In the genomic region with DNA sequence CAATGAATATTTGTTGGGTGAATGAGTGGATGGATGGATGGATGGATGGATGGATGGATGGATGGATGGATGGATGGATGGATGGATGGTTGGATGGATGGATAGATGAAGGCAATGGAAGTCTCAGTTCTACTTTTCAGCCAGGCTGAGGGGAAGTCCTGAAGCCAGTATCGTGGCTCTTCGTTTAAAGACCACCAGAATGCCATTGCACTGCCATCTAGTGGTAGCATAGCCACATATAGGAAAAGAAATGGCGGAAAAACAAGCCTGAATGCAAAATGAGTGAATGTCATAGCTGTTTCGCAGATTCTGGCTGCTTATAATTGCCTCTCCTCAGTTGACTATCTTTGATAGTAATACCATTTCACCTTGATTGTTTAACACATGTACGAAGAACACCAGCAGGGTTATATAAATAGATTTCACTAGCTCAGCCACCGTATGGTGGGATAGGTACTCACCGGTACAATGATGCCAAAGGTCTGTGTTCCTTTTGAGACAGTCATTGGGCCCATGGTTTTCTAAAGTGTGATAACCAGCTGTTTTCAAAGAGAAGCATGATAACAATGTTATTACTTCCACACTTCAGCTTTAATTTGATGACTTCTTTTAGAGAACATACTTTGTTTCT, we compare ENCODE assay signal across 8 cellular contexts.
A peak's percentile ranks its signal among the peaks of the same experiment; 100 is the strongest.
DNase-seq lines count a peak whose midpoint lies in the region; ATAC-seq, FAIRE-seq and TF ChIP-seq lines count a peak whose summit lies in the region.

No MANE protein-coding gene starts in this region.

- no peaks in the 10 kb centered on the region for H3K36me3 ChIP-seq in kidney (ENCODE audit: control insufficient read depth in 1 of 2, insufficient read depth in 2 of 2, low read length in 2 of 2)

- H3K4me3 Mint-ChIP-seq in T-cell (no peak overlapping the region), MCF 10A (ENCODE audit: unreplicated experiment) (no peak overlapping the region)

- no TSS peak for BruUV-seq in MCF 10A (replicated peaks; lab: Mats Ljungman, UMichigan)

- peak; percentile 41 to 69 for DNase-seq in NCI-H524 (lab: John Stamatoyannopoulos, UW)
- no peak for DNase-seq in NCI-H524 treated with DMSO at 0.1 percent for 48 hours (lab: John Stamatoyannopoulos, UW)
- peak; percentile 46 for DNase-seq in NCI-H1417 treated with DMSO at 0.1 percent for 48 hours (lab: John Stamatoyannopoulos, UW)
- DNase-seq in T-cell, result peak in 26 of 34 experiments; percentile 2 to 43 (median 22)
- peak; percentile 70 for DNase-seq in MCF 10A (ENCODE audit: unreplicated experiment)
- no peak for DNase-seq in kidney
- peak; percentile 27 to 40 for DNase-seq in stimulated activated CD4-positive, alpha-beta T cell treated with anti-CD3 and anti-CD28 coated beads, Interleukin-4, amount 100 ng/mL, for 48 hours (ENCODE audit: low read depth in 2 of 2)

- intact Hi-C loops in MCF 10A (cut with micrococcal nuclease) (loop anchor here (1.0 to 10.0 kb wide), 2 partner anchors 175 to 207 kb away; no protein-coding TSS in a partner anchor), kidney (cut with DNase I) (no loop called here)

- H3K4me1 ChIP-seq in kidney (ENCODE audit: control insufficient read depth in 1 of 2, insufficient read depth in 1 of 2, low read depth in 1 of 2, low read length in 2 of 2), result no peaks in the 10 kb centered on the region

- peak; percentile 59 for ATAC-seq in HG02571 (IDR thresholded peaks at IDR 0.05; ENCODE audit: unreplicated experiment)
- peak in 2 of 4 experiments; percentile 57 to 58 for ATAC-seq in T-cell (replicated peaks in 1 of 4)

- FAIRE-seq in kidney (lab: Jason Lieb, UNC), result peak; percentile 6

- CTCF ChIA-PET in T-cell (lab: Charles Lee) (interaction anchor here in 1 of 2 donors (0.6 to 0.8 kb wide), 2 partner anchors 15 to 60 kb away, joined by 3 read pairs; no protein-coding TSS in a partner anchor), MCF 10A (lab: Yijun Ruan, JAX) (interaction anchor here (0.5 to 6.7 kb wide), 27 partner anchors 9 to 619 kb away, joined by 3 to 81 read pairs (median 3); no protein-coding TSS in a partner anchor)

- POLR2A ChIA-PET in T-cell (lab: Charles Lee) (no interaction called here), MCF 10A (lab: Yijun Ruan, JAX) (interaction anchor here (1.2 to 1.7 kb wide), 2 partner anchors 16 to 176 kb away, joined by 4 to 9 read pairs; no protein-coding TSS in a partner anchor)

- TF ChIP-seq CTCF in MCF 10A (IDR thresholded peaks at IDR 0.05; ENCODE audit: unreplicated experiment) (peak; percentile 61), kidney (IDR thresholded peaks at IDR 0.05; ENCODE audit: borderline replicate concordance, extremely low read depth, insufficient read depth) (peak; percentile 81)

- no peak overlapping the region for H3K9ac ChIP-seq in kidney (ENCODE audit: low read length in 2 of 2)

- no peaks in the 10 kb centered on the region for H3K27me3 Mint-ChIP-seq in T-cell
- no peaks in the 10 kb centered on the region for H3K27me3 Mint-ChIP-seq in MCF 10A (ENCODE audit: insufficient read depth, unreplicated experiment)

- H3K9me3 Mint-ChIP-seq in T-cell (no peaks in the 10 kb centered on the region), MCF 10A (ENCODE audit: unreplicated experiment) (no peaks in the 10 kb centered on the region)

- no peak overlapping the region for H3K27ac ChIP-seq in kidney (ENCODE audit: low read depth in 2 of 2, low read length in 2 of 2)

- no peak overlapping the region for H3K4me3 ChIP-seq in kidney (ENCODE audit: low read length in 2 of 2)

- no peaks in the 10 kb centered on the region for H3K36me3 Mint-ChIP-seq in T-cell
- H3K36me3 Mint-ChIP-seq in MCF 10A (ENCODE audit: insufficient read depth, unreplicated experiment), result no peaks in the 10 kb centered on the region

- no peaks in the 10 kb centered on the region for H3K9me3 ChIP-seq in kidney (ENCODE audit: control insufficient read depth in 1 of 2, low read length in 2 of 2)

- H3K27ac Mint-ChIP-seq in T-cell (no peak overlapping the region), MCF 10A (ENCODE audit: low read depth, unreplicated experiment) (no peak overlapping the region)

- H3K4me1 Mint-ChIP-seq in T-cell (peaks cover 0 to 4% (median 4%) of the 10 kb centered on the region in 3 donors), MCF 10A (ENCODE audit: insufficient read depth, unreplicated experiment) (no peaks in the 10 kb centered on the region)

Comparison
In these comparisons a context has a peak if more than half of its experiments do, and no peak if none do; other contexts are left out.
1. DNase-seq: peak in NCI-H524 (2 of 2), NCI-H1417 treated with DMSO at 0.1 percent for 48 hours (single experiment), T-cell (26 of 34), MCF 10A (single experiment) and stimulated activated CD4-positive, alpha-beta T cell treated with anti-CD3 and anti-CD28 coated beads, Interleukin-4, amount 100 ng/mL, for 48 hours (2 of 2); none in NCI-H524 treated with DMSO at 0.1 percent for 48 hours (single experiment) and kidney (single experiment).